11 cellular contexts compared by ENCODE assay signal in genomic region chr15:101138913-101139880, GRCh38.
A peak's percentile ranks its signal among the peaks of the same experiment; 100 is the strongest.
DNase-seq lines count a peak whose midpoint lies in the region; ATAC-seq, FAIRE-seq and TF ChIP-seq lines count a peak whose summit lies in the region.
"Had no signal": no experiment of that assay in that cellular context is flagged by ENCODE, and none has a peak within 500 bp of the region (broad histone marks: within the 10 kb centered on the region; RNA-seq: fewer than 3 reads in every experiment).

No MANE protein-coding gene starts in this region.

- no peak overlapping the region for H3K4me3 Mint-ChIP-seq in effector memory CD8-positive, alpha-beta T cell

- H3K36me3 ChIP-seq in hepatocyte (replicated peaks; ENCODE audit: insufficient read depth, low read depth) (no peaks in the 10 kb centered on the region), testis (ENCODE audit: low read depth, missing control alignments) (no peaks in the 10 kb centered on the region)
- H3K36me3 ChIP-seq: WERI-Rb-1 had no signal

- H3K27ac ChIP-seq in hepatocyte (peak overlapping the region; percentile 8), testis (no peak overlapping the region)
- H3K27ac ChIP-seq: WERI-Rb-1 had no signal

- no peaks in the 10 kb centered on the region for H3K79me2 ChIP-seq in hepatocyte

- ATAC-seq in GM21576 (IDR thresholded peaks at IDR 0.05; ENCODE audit: unreplicated experiment) = peak; percentile 57
- peak; percentile 42 for ATAC-seq in HG03565 (IDR thresholded peaks at IDR 0.05; ENCODE audit: unreplicated experiment)
- ATAC-seq in effector memory CD8-positive, alpha-beta T cell (replicated peaks) = no peak
- ATAC-seq in GM18505 (IDR thresholded peaks at IDR 0.05; ENCODE audit: unreplicated experiment) = no peak

- H3K4me1 ChIP-seq in hepatocyte (ENCODE audit: insufficient read depth) = no peaks in the 10 kb centered on the region
- H3K4me1 ChIP-seq in testis = peaks cover 3% of the 10 kb centered on the region

- no peak overlapping the region for H3K27ac Mint-ChIP-seq in effector memory CD8-positive, alpha-beta T cell

- H3K4me2 ChIP-seq in hepatocyte = no peak overlapping the region

- H3K9me2 ChIP-seq in hepatocyte (replicated peaks; ENCODE audit: insufficient read depth) = no peaks in the 10 kb centered on the region

- TF ChIP-seq POLR2A in GM12891 (IDR thresholded peaks at IDR 0.05; ENCODE audit: low read depth, low read length) (no peak), testis (IDR thresholded peaks at IDR 0.05) (no peak), GM18505 (IDR thresholded peaks at IDR 0.05; ENCODE audit: borderline replicate concordance, extremely low read depth, insufficient read depth, insufficient read length) (no peak)

- no peaks in the 10 kb centered on the region for H4K20me1 ChIP-seq in hepatocyte (ENCODE audit: insufficient read depth, poor library complexity, severe bottlenecking)

- TF ChIP-seq CTCF in hepatocyte (IDR thresholded peaks at IDR 0.05; ENCODE audit: poor library complexity) = no peak
- TF ChIP-seq CTCF in testis (IDR thresholded peaks at IDR 0.05) = no peak

- H3K4me3 ChIP-seq in hepatocyte (no peak overlapping the region), testis (no peak overlapping the region)

- intact Hi-C loops in testis (cut with DNase I; ENCODE audit: low total_unique reads) = no loop called here

- H3K9me3 ChIP-seq in hepatocyte (ENCODE audit: low read depth) (no peaks in the 10 kb centered on the region), testis (no peaks in the 10 kb centered on the region)

- H3K27me3 ChIP-seq in hepatocyte = no peaks in the 10 kb centered on the region
- no peaks in the 10 kb centered on the region for H3K27me3 ChIP-seq in testis

- WGBS in hepatocyte (ENCODE audit: low lambda C conversion rate, missing lambda C conversion rate) = 72% methylated on average over 21 of the region's 22 CpGs
- WGBS in testis, 2 donors = 90% methylated on average over 22 of the region's 22 CpGs

- no peaks in the 10 kb centered on the region for H3K27me3 Mint-ChIP-seq in effector memory CD8-positive, alpha-beta T cell

- H3K36me3 Mint-ChIP-seq in effector memory CD8-positive, alpha-beta T cell (ENCODE audit: insufficient read depth) = no peaks in the 10 kb centered on the region
- H3K36me3 Mint-ChIP-seq: memory B cell had no signal

- DNase-seq in GM12891 (ENCODE audit: insufficient read length, low spot score) = peak; percentile 63
- no peak for DNase-seq in hepatocyte (ENCODE audit: low spot score)
- DNase-seq in NCI-H2227 treated with DMSO at 0.1 percent for 48 hours (lab: John Stamatoyannopoulos, UW) = no peak
- no peak for DNase-seq in effector memory CD8-positive, alpha-beta T cell
- DNase-seq in testis = no peak
- DNase-seq: Calu3, WERI-Rb-1 had no signal

- FAIRE-seq in GM12891 (lab: Jason Lieb, UNC) = peak; percentile 91

- H2AFZ ChIP-seq in hepatocyte = no peak overlapping the region

- no peaks in the 10 kb centered on the region for H3K9me3 Mint-ChIP-seq in effector memory CD8-positive, alpha-beta T cell

- H3K4me1 Mint-ChIP-seq in effector memory CD8-positive, alpha-beta T cell (ENCODE audit: low read depth in 2 of 2) = peaks cover 22 to 25% of the 10 kb centered on the region in 2 donors

TF ChIP-seq in GM12891, 5 proteins besides CTCF, POLR2A, EP300 and RAD21:
- TF ChIP-seq SPI1 (IDR thresholded peaks at IDR 0.05; ENCODE audit: low read depth, low read length) = no peak
- peak; percentile 89 for TF ChIP-seq POU2F2 (IDR thresholded peaks at IDR 0.05; ENCODE audit: low read depth, low read length)
TF ChIP-seq in GM12891: peak in this region for 1.

Comparison
In these comparisons a context has a peak if more than half of its experiments do, and no peak if none do; other contexts are left out.
1. ATAC-seq: peak in GM21576 (single experiment) and HG03565 (single experiment); none in effector memory CD8-positive, alpha-beta T cell (single experiment) and GM18505 (single experiment).